1 cellular context compared by ENCODE assay signal in genomic region chr14:68576496-68577244, GRCh38.
A peak's percentile ranks its signal among the peaks of the same experiment; 100 is the strongest.
TF ChIP-seq lines count a peak whose summit lies in the region.

No MANE protein-coding gene starts in this region.

TF ChIP-seq in A549, 52 proteins besides CTCF, POLR2A, EP300 and RAD21 (continued from another document):
- TF ChIP-seq HES2 (IDR thresholded peaks at IDR 0.05) (no peak), MAZ (IDR thresholded peaks at IDR 0.05; ENCODE audit: borderline replicate concordance, low read depth, low read length) (no peak), RFX5 (IDR thresholded peaks at IDR 0.05) (no peak), RCOR1 (IDR thresholded peaks at IDR 0.05; ENCODE audit: low read depth, low read length) (no peak), HOXB5 (CRISPR knock-in tag; IDR thresholded peaks at IDR 0.05) (peak; percentile 35; the same call in 1 of the 2 replicates), JUN (IDR thresholded peaks at IDR 0.05) (peak in 1 of 2 experiments; percentile 72; a peak in 3 of 5 replicates), NFE2L2 (conservative IDR thresholded peaks at IDR 0.05; ENCODE audit: low read length) (no peak), TFCP2L1 (CRISPR knock-in tag; IDR thresholded peaks at IDR 0.05) (no peak), CBX8 (IDR thresholded peaks at IDR 0.05) (no peak), SREBF2 (IDR thresholded peaks at IDR 0.05) (no peak), TP53 (CRISPR knock-in tag; IDR thresholded peaks at IDR 0.05) (no peak), ATOH8 (CRISPR knock-in tag; IDR thresholded peaks at IDR 0.05; ENCODE audit: low read depth) (peak; percentile 76; the same call in 1 of the 2 replicates), NR3C1 (IDR thresholded peaks at IDR 0.05) (no peak), ZFP36 (IDR thresholded peaks at IDR 0.05; ENCODE audit: borderline replicate concordance, partially characterized antibody) (no peak), RNF2 (IDR thresholded peaks at IDR 0.05; ENCODE audit: borderline replicate concordance, low read depth) (no peak)
- TF ChIP-seq, protein P1, sequence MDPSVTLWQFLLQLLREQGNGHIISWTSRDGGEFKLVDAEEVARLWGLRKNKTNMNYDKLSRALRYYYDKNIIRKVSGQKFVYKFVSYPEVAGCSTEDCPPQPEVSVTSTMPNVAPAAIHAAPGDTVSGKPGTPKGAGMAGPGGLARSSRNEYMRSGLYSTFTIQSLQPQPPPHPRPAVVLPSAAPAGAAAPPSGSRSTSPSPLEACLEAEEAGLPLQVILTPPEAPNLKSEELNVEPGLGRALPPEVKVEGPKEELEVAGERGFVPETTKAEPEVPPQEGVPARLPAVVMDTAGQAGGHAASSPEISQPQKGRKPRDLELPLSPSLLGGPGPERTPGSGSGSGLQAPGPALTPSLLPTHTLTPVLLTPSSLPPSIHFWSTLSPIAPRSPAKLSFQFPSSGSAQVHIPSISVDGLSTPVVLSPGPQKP (IDR thresholded peaks at IDR 0.05; ENCODE audit: low read depth, low read length): no peak
